Comparison of ENCODE assay signal across 17 cellular contexts in genomic region chr11:121757480-121758125, GRCh38.
DNase-seq lines count a peak whose midpoint lies in the region; ATAC-seq and TF ChIP-seq lines count a peak whose summit lies in the region.
"Had no signal": no experiment of that assay in that cellular context is flagged by ENCODE, and none has a peak within 500 bp of the region (broad histone marks: within the 10 kb centered on the region; RNA-seq: fewer than 3 reads in every experiment).

No MANE protein-coding gene starts in this region.

- H3K36me3 ChIP-seq in MM.1S (replicated peaks; ENCODE audit: insufficient read depth, low read length) (no peaks in the 10 kb centered on the region), neural progenitor cell (no peaks in the 10 kb centered on the region), Karpas-422 (ENCODE audit: insufficient read depth, low read length) (no peaks in the 10 kb centered on the region)
- H3K36me3 ChIP-seq: gastrocnemius medialis, neutrophil, stomach had no signal

- H3K9ac ChIP-seq in MM.1S (ENCODE audit: low read length) (no peak overlapping the region), neural progenitor cell (no peak overlapping the region), Karpas-422 (ENCODE audit: low read length) (no peak overlapping the region)

- DNase-seq in MM.1S (peak; percentile 60), astrocyte of the hippocampus (ENCODE audit: low read depth, low spot score) (peak; percentile 50), neural progenitor cell (ENCODE audit: low spot score) (no peak), activated gamma-delta T cell (lab: John Stamatoyannopoulos, UW) (no peak), Karpas-422 (no peak)
- DNase-seq in stimulated activated CD8-positive, alpha-beta memory T cell treated with anti-CD3 and anti-CD28 coated beads, Interleukin-4, amount 100 ng/mL, for 48 hours = no peak
- DNase-seq in activated CD4-positive, CD25-positive, alpha-beta regulatory T cell treated with anti-CD3 and anti-CD28 coated beads, Interleukin-2, amount 50 U/mL, for 72 hours = no peak
- DNase-seq: activated CD8-positive, alpha-beta memory T cell treated with anti-CD3 and anti-CD28 coated beads, Interleukin-2, amount 50 U/mL, for 48 hours; activated naive CD4-positive, alpha-beta T cell treated with anti-CD3 and anti-CD28 coated beads, Interleukin-2, amount 50 U/mL, for 16 hours; AML-193; effector CD4-positive, alpha-beta T cell; gastrocnemius medialis; NCI-H1105 treated with DMSO at 0.1 percent for 48 hours; NCI-H446 treated with DMSO at 0.1 percent for 48 hours; stomach had no signal

- peak; percentile 73 for ATAC-seq in GM18498 (IDR thresholded peaks at IDR 0.05; ENCODE audit: unreplicated experiment)
- ATAC-seq: gastrocnemius medialis had no signal

- H3K27me3 ChIP-seq in MM.1S (replicated peaks; ENCODE audit: insufficient read depth, low read length) (no peaks in the 10 kb centered on the region), neural progenitor cell (no peaks in the 10 kb centered on the region), Karpas-422 (ENCODE audit: low read length) (no peaks in the 10 kb centered on the region)
- H3K27me3 ChIP-seq: gastrocnemius medialis had no signal

- H3K9me2 ChIP-seq in MM.1S (replicated peaks; ENCODE audit: insufficient read depth, low read length) (no peaks in the 10 kb centered on the region; the same call in 1 of the 2 replicates), Karpas-422 (replicated peaks; ENCODE audit: insufficient read depth, low read length) (no peaks in the 10 kb centered on the region)

- no peaks in the 10 kb centered on the region for H3K27me3 Mint-ChIP-seq in neural progenitor cell (ENCODE audit: insufficient read depth, low read depth)

- H3K4me2 ChIP-seq in MM.1S (ENCODE audit: low read depth, low read length) (peak overlapping the region; percentile 15; the same call in 1 of the 2 replicates), neural progenitor cell (no peak overlapping the region), Karpas-422 (ENCODE audit: low read depth, low read length, poor library complexity, severe bottlenecking) (no peak overlapping the region)

- H3K4me1 ChIP-seq in MM.1S (ENCODE audit: low read length) = no peaks in the 10 kb centered on the region
- peaks cover 16% of the 10 kb centered on the region for H3K4me1 ChIP-seq in neural progenitor cell
- H3K4me1 ChIP-seq in Karpas-422 (ENCODE audit: low read length) = no peaks in the 10 kb centered on the region
- H3K4me1 ChIP-seq: gastrocnemius medialis had no signal

- H3K9me3 ChIP-seq in MM.1S (replicated peaks; ENCODE audit: insufficient read depth, low read length) (no peaks in the 10 kb centered on the region), neural progenitor cell (ENCODE audit: low read depth) (no peaks in the 10 kb centered on the region), Karpas-422 (ENCODE audit: low read length) (no peaks in the 10 kb centered on the region)
- H3K9me3 ChIP-seq: gastrocnemius medialis, neutrophil, stomach had no signal

- no peak overlapping the region for H2AFZ ChIP-seq in MM.1S (ENCODE audit: low read length)
- peak overlapping the region; percentile 41 for H2AFZ ChIP-seq in neural progenitor cell (replicated peaks)
- no peak overlapping the region for H2AFZ ChIP-seq in Karpas-422 (ENCODE audit: low read length)

- no peaks in the 10 kb centered on the region for H4K20me1 ChIP-seq in MM.1S (ENCODE audit: insufficient read depth, low read length)
- no peaks in the 10 kb centered on the region for H4K20me1 ChIP-seq in neural progenitor cell (ENCODE audit: low read depth)
- no peaks in the 10 kb centered on the region for H4K20me1 ChIP-seq in Karpas-422 (ENCODE audit: insufficient read depth, low read depth, low read length)

- no peak overlapping the region for H3K4me3 Mint-ChIP-seq in neural progenitor cell

- H3K27ac ChIP-seq in MM.1S (ENCODE audit: low read length) (no peak overlapping the region), neural progenitor cell (no peak overlapping the region), Karpas-422 (ENCODE audit: low read length) (no peak overlapping the region)
- H3K27ac ChIP-seq: gastrocnemius medialis, neutrophil, stomach had no signal

- no peak overlapping the region for H3K4me3 ChIP-seq in MM.1S (ENCODE audit: low read length)
- H3K4me3 ChIP-seq in neural progenitor cell = no peak overlapping the region
- H3K4me3 ChIP-seq in Karpas-422 (ENCODE audit: low read length) = no peak overlapping the region
- H3K4me3 ChIP-seq: gastrocnemius medialis, stomach had no signal

- H3K27ac Mint-ChIP-seq in neural progenitor cell = no peak overlapping the region

- H3K79me2 ChIP-seq in MM.1S (ENCODE audit: low read length) = no peaks in the 10 kb centered on the region
- no peaks in the 10 kb centered on the region for H3K79me2 ChIP-seq in neural progenitor cell (ENCODE audit: low read depth)
- no peaks in the 10 kb centered on the region for H3K79me2 ChIP-seq in Karpas-422 (ENCODE audit: low read length)

- no peaks in the 10 kb centered on the region for H3K9me3 Mint-ChIP-seq in neural progenitor cell

- no peak for TF ChIP-seq CTCF in MM.1S (IDR thresholded peaks at IDR 0.05; ENCODE audit: low read length)
- TF ChIP-seq CTCF in neural progenitor cell (IDR thresholded peaks at IDR 0.05) = no peak

- no peaks in the 10 kb centered on the region for H3K36me3 Mint-ChIP-seq in neural progenitor cell

- H3F3A ChIP-seq in MM.1S (ENCODE audit: insufficient read depth, low read length) (no peaks in the 10 kb centered on the region), neural progenitor cell (ENCODE audit: low read depth) (peaks cover 3% of the 10 kb centered on the region)

- peaks cover 10% of the 10 kb centered on the region for H3K4me1 Mint-ChIP-seq in neural progenitor cell

Comparison
In these comparisons a context has a peak if more than half of its experiments do, and no peak if none do; other contexts are left out.
1. DNase-seq: peak in MM.1S (single experiment) and astrocyte of the hippocampus (single experiment); none in neural progenitor cell (single experiment), activated gamma-delta T cell (single experiment), stimulated activated CD8-positive, alpha-beta memory T cell treated with anti-CD3 and anti-CD28 coated beads, Interleukin-4, amount 100 ng/mL, for 48 hours (single experiment), Karpas-422 (single experiment) and activated CD4-positive, CD25-positive, alpha-beta regulatory T cell treated with anti-CD3 and anti-CD28 coated beads, Interleukin-2, amount 50 U/mL, for 72 hours (single experiment).